In the genomic region with DNA sequence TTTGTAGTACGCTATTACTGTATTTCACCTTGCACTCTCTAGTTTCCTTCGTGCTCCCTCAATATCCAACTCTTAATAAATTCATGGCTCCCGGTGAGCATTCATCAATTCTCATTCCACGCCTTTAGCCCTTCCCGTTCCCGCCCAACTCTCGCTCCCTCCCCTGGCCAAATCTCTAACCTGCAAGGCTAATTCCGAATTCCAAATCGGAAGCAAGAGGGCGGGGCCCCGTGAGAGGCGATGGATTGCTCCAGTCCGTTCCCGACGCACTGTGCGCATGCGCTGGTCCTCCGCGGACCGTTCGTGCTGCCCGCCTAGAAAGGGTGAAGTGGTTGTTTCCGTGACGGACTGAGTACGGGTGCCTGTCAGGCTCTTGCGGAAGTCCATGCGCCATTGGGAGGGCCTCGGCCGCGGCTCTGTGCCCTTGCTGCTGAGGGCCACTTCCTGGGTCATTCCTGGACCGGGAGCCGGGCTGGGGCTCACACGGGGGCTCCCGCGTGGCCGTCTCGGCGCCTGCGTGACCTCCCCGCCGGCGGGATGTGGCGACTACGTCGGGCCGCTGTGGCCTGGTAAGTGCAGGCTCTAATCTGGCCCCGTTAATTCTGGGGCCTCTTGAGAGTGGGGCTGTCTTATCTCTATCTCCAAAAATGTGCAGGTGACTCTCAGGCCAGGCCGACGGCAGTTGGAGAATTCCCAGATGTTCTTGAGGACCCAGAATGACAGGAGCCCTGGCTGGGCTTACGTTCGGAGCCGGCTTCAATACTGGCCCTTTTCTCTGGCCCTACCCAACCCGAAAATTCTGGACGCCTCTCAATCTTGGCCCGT, we compare ENCODE assay signal across 8 cellular contexts. TPM values are rescaled to one million over a fixed set of nuclear protein-coding genes. Genes with fewer than 3 reads are reported as not detected.
DNase-seq lines count a peak whose midpoint lies in the region; ATAC-seq and TF ChIP-seq lines count a peak whose summit lies in the region.

A gene with protein sequence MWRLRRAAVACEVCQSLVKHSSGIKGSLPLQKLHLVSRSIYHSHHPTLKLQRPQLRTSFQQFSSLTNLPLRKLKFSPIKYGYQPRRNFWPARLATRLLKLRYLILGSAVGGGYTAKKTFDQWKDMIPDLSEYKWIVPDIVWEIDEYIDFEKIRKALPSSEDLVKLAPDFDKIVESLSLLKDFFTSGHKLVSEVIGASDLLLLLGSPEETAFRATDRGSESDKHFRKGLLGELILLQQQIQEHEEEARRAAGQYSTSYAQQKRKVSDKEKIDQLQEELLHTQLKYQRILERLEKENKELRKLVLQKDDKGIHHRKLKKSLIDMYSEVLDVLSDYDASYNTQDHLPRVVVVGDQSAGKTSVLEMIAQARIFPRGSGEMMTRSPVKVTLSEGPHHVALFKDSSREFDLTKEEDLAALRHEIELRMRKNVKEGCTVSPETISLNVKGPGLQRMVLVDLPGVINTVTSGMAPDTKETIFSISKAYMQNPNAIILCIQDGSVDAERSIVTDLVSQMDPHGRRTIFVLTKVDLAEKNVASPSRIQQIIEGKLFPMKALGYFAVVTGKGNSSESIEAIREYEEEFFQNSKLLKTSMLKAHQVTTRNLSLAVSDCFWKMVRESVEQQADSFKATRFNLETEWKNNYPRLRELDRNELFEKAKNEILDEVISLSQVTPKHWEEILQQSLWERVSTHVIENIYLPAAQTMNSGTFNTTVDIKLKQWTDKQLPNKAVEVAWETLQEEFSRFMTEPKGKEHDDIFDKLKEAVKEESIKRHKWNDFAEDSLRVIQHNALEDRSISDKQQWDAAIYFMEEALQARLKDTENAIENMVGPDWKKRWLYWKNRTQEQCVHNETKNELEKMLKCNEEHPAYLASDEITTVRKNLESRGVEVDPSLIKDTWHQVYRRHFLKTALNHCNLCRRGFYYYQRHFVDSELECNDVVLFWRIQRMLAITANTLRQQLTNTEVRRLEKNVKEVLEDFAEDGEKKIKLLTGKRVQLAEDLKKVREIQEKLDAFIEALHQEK (plus strand): TSS at position 368 of the 825 bp plus-strand sequence. CDS start 170 bp downstream, at position 538.

- DNase-seq in GM10248 (ENCODE audit: extremely low spot score) (peak; percentile 97), NCI-H1092 treated with DMSO at 0.1 percent for 48 hours (lab: John Stamatoyannopoulos, UW) (peak; percentile 99), SKM-1 (lab: John Stamatoyannopoulos, UW; ENCODE audit: unreplicated experiment) (peak; percentile 95), glomerular endothelial cell (ENCODE audit: extremely low read depth, low read depth, low spot score) (peak; percentile 93), omental fat pad (ENCODE audit: low spot score) (peak; percentile 83), testis (peak; percentile 96)
- DNase-seq in activated naive CD4-positive, alpha-beta T cell treated with anti-CD3 and anti-CD28 coated beads, Interleukin-2, amount 50 U/mL, for 72 hours (ENCODE audit: low spot score in 2 of 2): peak; percentile 86 to 97

- CTCF ChIA-PET in GM10248 (lab: Yijun Ruan, JAX): interaction anchor here (1.0 kb wide), 1 partner anchor 1026 kb away, joined by 3 read pairs; no protein-coding TSS in a partner anchor

- ATAC-seq in HG02623 (IDR thresholded peaks at IDR 0.05; ENCODE audit: unreplicated experiment): peak; percentile 98
- peak; percentile 91 to 94 for ATAC-seq in activated naive CD4-positive, alpha-beta T cell treated with anti-CD3 and anti-CD28 coated beads, Interleukin-2, amount 50 U/mL, for 72 hours
- peak; percentile 99 for ATAC-seq in omental fat pad (ENCODE audit: low FRiP score)

- H3K27ac ChIP-seq in testis: peak within 1 kb of the TSS; percentile 86

- no peaks in the 10 kb centered on the region for H3K9me3 Mint-ChIP-seq in activated naive CD4-positive, alpha-beta T cell treated with anti-CD3 and anti-CD28 coated beads, Interleukin-2, amount 50 U/mL, for 72 hours

- peak within 1 kb of the TSS; percentile 84 to 96 for H3K4me3 ChIP-seq in testis

- TF ChIP-seq CTCF in GM10248 (IDR thresholded peaks at IDR 0.05; ENCODE audit: control extremely low read depth, extremely low read depth, low read depth, missing control alignments): no peak
- no peak for TF ChIP-seq CTCF in omental fat pad (IDR thresholded peaks at IDR 0.05)
- TF ChIP-seq CTCF in testis (IDR thresholded peaks at IDR 0.05): peak in 1 of 3 experiments; percentile 26

- H3K36me3 ChIP-seq in testis (ENCODE audit: low read depth, missing control alignments): no peaks in the 10 kb centered on the region

- peak within 1 kb of the TSS; percentile 100 for H3K27ac Mint-ChIP-seq in activated naive CD4-positive, alpha-beta T cell treated with anti-CD3 and anti-CD28 coated beads, Interleukin-2, amount 50 U/mL, for 72 hours

- 1 to 2% methylated on average over 29 to 54 of the region's 55 CpGs for WGBS in testis, 2 donors

- H3K27me3 ChIP-seq in testis: no peaks in the 10 kb centered on the region

- TF ChIP-seq POLR2A in testis (IDR thresholded peaks at IDR 0.05): no peak

- intact Hi-C loops in testis (cut with DNase I; ENCODE audit: low total_unique reads): no loop called here

- POLR2A ChIA-PET in GM10248 (lab: Yijun Ruan, JAX): no interaction called here

- no peaks in the 10 kb centered on the region for H3K9me3 ChIP-seq in testis

- H3K4me1 ChIP-seq in testis: peaks cover 7% of the 10 kb centered on the region

- peaks cover 22 to 31% of the 10 kb centered on the region in 2 donors for H3K36me3 Mint-ChIP-seq in activated naive CD4-positive, alpha-beta T cell treated with anti-CD3 and anti-CD28 coated beads, Interleukin-2, amount 50 U/mL, for 72 hours

RNA-seq across cellular contexts. Expression of the gene that starts here (rescaled TPM):
- total RNA-seq in activated naive CD4-positive, alpha-beta T cell treated with anti-CD3 and anti-CD28 coated beads, Interleukin-2, amount 50 U/mL, for 72 hours: 100 to 1,000 TPM in 1 of 2 donors, 10 to 100 TPM in 1; 100.0 to 205 TPM
- total RNA-seq in glomerular endothelial cell (34.3 and 68.2 TPM in 2 replicates), omental fat pad (10 to 100 TPM; 40.3 to 64.1 (median 41.9) TPM), testis (10 to 100 TPM; 35.1 to 39.8 TPM)
- 21.0 TPM for polyA plus RNA-seq in testis (ENCODE audit: insufficient read depth, low read depth, low replicate concordance)

Comparison
In these comparisons a context has a peak if more than half of its experiments do, and no peak if none do; other contexts are left out.
1. Peak in every context shown above with its lines: DNase-seq, ATAC-seq, H3K4me3 ChIP-seq and H3K27ac ChIP-seq.